ENCODE assay signal across 8 cellular contexts in genomic region chr20:57748601-57749130, GRCh38. TPM values are rescaled to one million over a fixed set of nuclear protein-coding genes. Genes with fewer than 3 reads are reported as not detected.
DNase-seq lines count a peak whose midpoint lies in the region; ATAC-seq, FAIRE-seq and TF ChIP-seq lines count a peak whose summit lies in the region.

No MANE protein-coding gene starts in this region.

- no peaks in the 10 kb centered on the region for H3K36me3 ChIP-seq in PC-3 (ENCODE audit: low read depth, low read length)

- peak overlapping the region; percentile 50 for H3K9ac ChIP-seq in PC-3 (ENCODE audit: low read length)

- H3K9me3 Mint-ChIP-seq in Calu3 (ENCODE audit: low read depth, unreplicated experiment): no peaks in the 10 kb centered on the region

- intact Hi-C loops in Calu3 (cut with micrococcal nuclease; ENCODE audit: unreplicated experiment): loop anchor here (5.0 kb wide), 1 partner anchor 249 kb away; no protein-coding TSS in a partner anchor
- intact Hi-C loops in PC-3 (cut with micrococcal nuclease): loop anchor here (1.0 kb wide), 2 partner anchors 30 to 34 kb away; no protein-coding TSS in a partner anchor

- ATAC-seq in HG03108 (IDR thresholded peaks at IDR 0.05; ENCODE audit: unreplicated experiment) (peak; percentile 56), PC-3 (peak; percentile 88)

- DNase-seq in Calu3 (peak; percentile 96), PC-3 (peak; percentile 97), fibroblast of the conjunctiva (ENCODE audit: low read depth) (peak; percentile 2), occipital lobe (lab: John Stamatoyannopoulos, UW) (peak; percentile 82), substantia nigra (lab: John Stamatoyannopoulos, UW) (peak in 48 of 49 donors; percentile 8 to 84 (median 54)), D721Med (ENCODE audit: insufficient read length, low spot score) (no peak)
- peak; percentile 4 to 14 for DNase-seq in activated T-helper 1 cell treated with anti-CD3 and anti-CD28 coated beads, Interleukin-2, amount 50 U/mL, for 16 hours (ENCODE audit: low read depth in 1 of 2, low spot score in 1 of 2)

- H3F3A ChIP-seq in PC-3 (ENCODE audit: low read length, unreplicated experiment): no peaks in the 10 kb centered on the region

- peaks cover 32% of the 10 kb centered on the region for H3K4me1 Mint-ChIP-seq in Calu3 (ENCODE audit: low read depth, unreplicated experiment)

- peak overlapping the region; percentile 75 for H3K4me3 Mint-ChIP-seq in Calu3 (ENCODE audit: low read depth, unreplicated experiment)

- no peaks in the 10 kb centered on the region for H3K27me3 Mint-ChIP-seq in Calu3 (ENCODE audit: unreplicated experiment)

- no peak for TF ChIP-seq CTCF in Calu3 (IDR thresholded peaks at IDR 0.05; ENCODE audit: unreplicated experiment)
- TF ChIP-seq CTCF in PC-3 (conservative IDR thresholded peaks at IDR 0.05; ENCODE audit: low read depth, low read length): peak; percentile 20; the same call in 1 of the 2 replicates
- no peak for TF ChIP-seq CTCF in D721Med (IDR thresholded peaks at IDR 0.05; ENCODE audit: insufficient read depth, missing control alignments)

- H3K27ac ChIP-seq in PC-3 (ENCODE audit: low read length) (peak overlapping the region; percentile 43), substantia nigra (ENCODE audit: low read depth, low read length, poor library complexity, severe bottlenecking) (peak overlapping the region; percentile 54)

- H3K79me2 ChIP-seq in PC-3 (ENCODE audit: low read length): no peaks in the 10 kb centered on the region

- FAIRE-seq in D721Med (lab: Jason Lieb, UNC): no peak

- peak overlapping the region; percentile 79 for H3K4me2 ChIP-seq in PC-3 (ENCODE audit: low read length)

- H4K20me1 ChIP-seq in PC-3 (ENCODE audit: low read length): no peaks in the 10 kb centered on the region

- no peaks in the 10 kb centered on the region for H3K9me2 ChIP-seq in PC-3 (replicated peaks; ENCODE audit: low read length)

- peaks cover 23% of the 10 kb centered on the region for H3K4me1 ChIP-seq in PC-3 (ENCODE audit: insufficient read depth, low read length)

- CTCF ChIA-PET in Calu3 (lab: Charles Lee) (interaction anchor here (0.6 to 1.5 kb wide), 6 partner anchors 10 to 126 kb away, joined by 3 to 8 read pairs (median 3); no protein-coding TSS in a partner anchor), PC-3 (lab: Charles Lee) (interaction anchor here (0.6 kb wide), 1 partner anchor 50 kb away, joined by 3 read pairs; no protein-coding TSS in a partner anchor)

- H3K36me3 Mint-ChIP-seq in Calu3 (ENCODE audit: insufficient read depth, unreplicated experiment): peaks cover 14% of the 10 kb centered on the region

- peak overlapping the region; percentile 58 for H3K4me3 ChIP-seq in PC-3 (ENCODE audit: low read length)

- H3K27ac Mint-ChIP-seq in Calu3 (ENCODE audit: unreplicated experiment): peak overlapping the region; percentile 98

- peak overlapping the region; percentile 69 for H2AFZ ChIP-seq in PC-3 (ENCODE audit: low read length)

- no peaks in the 10 kb centered on the region for H3K27me3 ChIP-seq in PC-3 (ENCODE audit: low read length)

- BruUV-seq in Calu3 (replicated peaks; lab: Mats Ljungman, UMichigan) (no TSS peak), PC-3 (replicated peaks; lab: Mats Ljungman, UMichigan) (no TSS peak)

- no peaks in the 10 kb centered on the region for H3K9me3 ChIP-seq in PC-3 (ENCODE audit: low read length)

- POLR2A ChIA-PET in PC-3 (lab: Charles Lee; ENCODE audit: unreplicated experiment): interaction anchor here (0.9 kb wide), 1 partner anchor 467 kb away, joined by 3 read pairs; no protein-coding TSS in a partner anchor

RNA-seq across cellular contexts. Expression of gene PMEPA1, which starts 38.9 kb away (rescaled TPM):
- total RNA-seq in Calu3 (2022): 732 and 1,302 TPM in 2 replicates
- 21.9 and 29.3 TPM in 2 replicates for total RNA-seq in PC-3 (2014; rRNA removed)
- 8.3 TPM for total RNA-seq in occipital lobe

Comparison
In these comparisons a context has a peak if more than half of its experiments do, and no peak if none do; other contexts are left out.
1. RNA of gene PMEPA1, which starts 38.9 kb away (total RNA-seq): 732 to 1,302 TPM in Calu3; 21.9 to 29.3 TPM in PC-3 and 8.3 TPM in occipital lobe (single experiment); every median in the first group is over 10 times any median in the second.